24 cellular contexts compared by ENCODE assay signal in genomic region chr6:168242111-168242510, GRCh38.
A peak's percentile ranks its signal among the peaks of the same experiment; 100 is the strongest.
DNase-seq lines count a peak whose midpoint lies in the region; ATAC-seq, FAIRE-seq and TF ChIP-seq lines count a peak whose summit lies in the region.
"Had no signal": no experiment of that assay in that cellular context is flagged by ENCODE, and none has a peak within 500 bp of the region (broad histone marks: within the 10 kb centered on the region; RNA-seq: fewer than 3 reads in every experiment).

No MANE protein-coding gene starts in this region.

- H3K4me3 ChIP-seq in kidney (ENCODE audit: low read length in 2 of 2): no peak overlapping the region
- no peak overlapping the region for H3K4me3 ChIP-seq in neuronal stem cell (ENCODE audit: low read length in 2 of 2)
- no peak overlapping the region for H3K4me3 ChIP-seq in upper lobe of right lung
- H3K4me3 ChIP-seq: BLaER1, GM23248, HAP-1 had no signal

- H3K4me1 Mint-ChIP-seq in natural killer cell treated with Interleukin-12 subunit alpha and Interleukin-12 subunit beta and Interleukin-15 and Interleukin-18, amount 100 ng/mL, for 72 hours (ENCODE audit: low read depth in 2 of 2): no peaks in the 10 kb centered on the region
- H3K4me1 Mint-ChIP-seq in natural killer cell: no peaks in the 10 kb centered on the region
- peaks cover 18% of the 10 kb centered on the region for H3K4me1 Mint-ChIP-seq in mesothelial cell of epicardium
- H3K4me1 Mint-ChIP-seq: B cell; CD4-positive, CD25-positive, alpha-beta regulatory T cell had no signal

- H2BK120ac ChIP-seq in neuronal stem cell (ENCODE audit: low read depth, low read length): no peak overlapping the region

- H4K8ac ChIP-seq in neuronal stem cell (ENCODE audit: low read depth, low read length): no peak overlapping the region

- H2AK5ac ChIP-seq in neuronal stem cell (ENCODE audit: low read depth, low read length): peak overlapping the region; percentile 32

- no peak for FAIRE-seq in kidney (lab: Jason Lieb, UNC)
- FAIRE-seq: A204.1, G401.6, GM12892, GM19239 had no signal

- no peaks in the 10 kb centered on the region for H3K36me3 ChIP-seq in kidney (ENCODE audit: control insufficient read depth in 1 of 2, insufficient read depth in 2 of 2, low read length in 2 of 2)
- no peaks in the 10 kb centered on the region for H3K36me3 ChIP-seq in neuronal stem cell (replicated peaks in 1 of 2; ENCODE audit: control insufficient read depth in 2 of 2, insufficient read depth in 2 of 2, low read length in 2 of 2)
- no peaks in the 10 kb centered on the region for H3K36me3 ChIP-seq in upper lobe of right lung
- H3K36me3 ChIP-seq: BLaER1, HAP-1 had no signal

- H3K4me3 Mint-ChIP-seq in natural killer cell treated with Interleukin-12 subunit alpha and Interleukin-12 subunit beta and Interleukin-15 and Interleukin-18, amount 100 ng/mL, for 72 hours: no peak overlapping the region
- H3K4me3 Mint-ChIP-seq in natural killer cell (no peak overlapping the region), mesothelial cell of epicardium (no peak overlapping the region)
- H3K4me3 Mint-ChIP-seq: B cell; CD4-positive, CD25-positive, alpha-beta regulatory T cell; CD8-positive, alpha-beta T cell; HFFc6 had no signal

- H3K4ac ChIP-seq in neuronal stem cell (ENCODE audit: low read length): no peak overlapping the region

- H3K23ac ChIP-seq in neuronal stem cell (ENCODE audit: low read depth, low read length, poor library complexity): peak overlapping the region; percentile 20

- H3K9me3 Mint-ChIP-seq in natural killer cell treated with Interleukin-12 subunit alpha and Interleukin-12 subunit beta and Interleukin-15 and Interleukin-18, amount 100 ng/mL, for 72 hours: no peaks in the 10 kb centered on the region
- H3K9me3 Mint-ChIP-seq in natural killer cell (no peaks in the 10 kb centered on the region), mesothelial cell of epicardium (no peaks in the 10 kb centered on the region)
- H3K9me3 Mint-ChIP-seq: CD4-positive, CD25-positive, alpha-beta regulatory T cell; CD8-positive, alpha-beta T cell had no signal

- no peak overlapping the region for H4K91ac ChIP-seq in neuronal stem cell (ENCODE audit: low read depth, low read length, poor library complexity)

- peak; percentile 29 to 41 for ATAC-seq in natural killer cell treated with Interleukin-12 subunit alpha and Interleukin-12 subunit beta and Interleukin-15 and Interleukin-18, amount 100 ng/mL, for 72 hours
- ATAC-seq in natural killer cell (no peak), upper lobe of right lung (peak; percentile 13), HG02938 (IDR thresholded peaks at IDR 0.05; ENCODE audit: unreplicated experiment) (no peak)
- ATAC-seq: CD8-positive, alpha-beta T cell had no signal

- H2BK12ac ChIP-seq in neuronal stem cell (ENCODE audit: low read length): no peak overlapping the region

- H3K79me1 ChIP-seq in neuronal stem cell (ENCODE audit: low read depth, low read length): no peaks in the 10 kb centered on the region

- intact Hi-C loops in natural killer cell (cut with micrococcal nuclease): no loop called here
- intact Hi-C loops in kidney (cut with DNase I): no loop called here
- intact Hi-C loops in upper lobe of right lung (cut with DNase I): no loop called here

- TF ChIP-seq CTCF in natural killer cell (IDR thresholded peaks at IDR 0.05): no peak
- no peak for TF ChIP-seq CTCF in kidney (IDR thresholded peaks at IDR 0.05; ENCODE audit: borderline replicate concordance, extremely low read depth, insufficient read depth)
- TF ChIP-seq CTCF in upper lobe of right lung (IDR thresholded peaks at IDR 0.05): no peak
- no peak for TF ChIP-seq CTCF in mesothelial cell of epicardium (IDR thresholded peaks at IDR 0.05; ENCODE audit: unreplicated experiment)

- H3K18ac ChIP-seq in neuronal stem cell (ENCODE audit: low read length): no peak overlapping the region

- H3K9ac ChIP-seq in kidney (ENCODE audit: low read length in 2 of 2) (no peak overlapping the region), neuronal stem cell (ENCODE audit: low read depth, low read length, poor library complexity) (no peak overlapping the region)
- H3K9ac ChIP-seq: BLaER1, GM23248 had no signal

- H3K36me3 Mint-ChIP-seq in natural killer cell treated with Interleukin-12 subunit alpha and Interleukin-12 subunit beta and Interleukin-15 and Interleukin-18, amount 100 ng/mL, for 72 hours: no peaks in the 10 kb centered on the region
- H3K36me3 Mint-ChIP-seq in natural killer cell (no peaks in the 10 kb centered on the region), mesothelial cell of epicardium (no peaks in the 10 kb centered on the region)
- H3K36me3 Mint-ChIP-seq: CD4-positive, CD25-positive, alpha-beta regulatory T cell; CD8-positive, alpha-beta T cell had no signal

- H3K14ac ChIP-seq in neuronal stem cell (ENCODE audit: low read length): no peak overlapping the region

- H2BK15ac ChIP-seq in neuronal stem cell (ENCODE audit: low read length): peak overlapping the region; percentile 35

- H3K27ac Mint-ChIP-seq in natural killer cell treated with Interleukin-12 subunit alpha and Interleukin-12 subunit beta and Interleukin-15 and Interleukin-18, amount 100 ng/mL, for 72 hours: no peak overlapping the region
- H3K27ac Mint-ChIP-seq in natural killer cell: no peak overlapping the region
- no peak overlapping the region for H3K27ac Mint-ChIP-seq in mesothelial cell of epicardium
- H3K27ac Mint-ChIP-seq: B cell; CD4-positive, CD25-positive, alpha-beta regulatory T cell; CD8-positive, alpha-beta T cell; HFFc6 had no signal

- no CpG with 5 or more reads among the region's 3 CpGs for WGBS in neuronal stem cell (ENCODE audit: extremely low coverage in 2 of 2, insufficient read length in 2 of 2, insufficient replicate concordance in 1 of 2), 2 donors

- no peaks in the 10 kb centered on the region for H3K27me3 ChIP-seq in neuronal stem cell (ENCODE audit: control insufficient read depth in 3 of 3, insufficient read depth in 3 of 3, low read depth in 1 of 3, low read length in 3 of 3)
- no peaks in the 10 kb centered on the region for H3K27me3 ChIP-seq in upper lobe of right lung
- H3K27me3 ChIP-seq: BLaER1 had no signal

- no peak overlapping the region for H3K4me2 ChIP-seq in neuronal stem cell (ENCODE audit: insufficient read depth, low read length, poor library complexity, severe bottlenecking)
- H3K4me2 ChIP-seq: BLaER1 had no signal

- H3K27ac ChIP-seq in kidney (ENCODE audit: low read depth in 2 of 2, low read length in 2 of 2) (peak overlapping the region; percentile 3 to 66), neuronal stem cell (replicated peaks; ENCODE audit: low read length) (no peak overlapping the region), upper lobe of right lung (no peak overlapping the region)
- H3K27ac ChIP-seq: 22Rv1, BLaER1, C4-2B, GM23248 had no signal

- peaks cover 5 to 6% of the 10 kb centered on the region in 2 donors for H3K4me1 ChIP-seq in kidney (ENCODE audit: control insufficient read depth in 1 of 2, insufficient read depth in 1 of 2, low read depth in 1 of 2, low read length in 2 of 2)
- H3K4me1 ChIP-seq in neuronal stem cell (ENCODE audit: control insufficient read depth in 2 of 2, insufficient read depth in 1 of 2, low read depth in 1 of 2, low read length in 2 of 2): peaks cover 6 to 34% of the 10 kb centered on the region in 2 donors
- H3K4me1 ChIP-seq in upper lobe of right lung: peaks cover under 1% of the 10 kb centered on the region
- H3K4me1 ChIP-seq: BLaER1, HAP-1 had no signal

- H3K27me3 Mint-ChIP-seq in natural killer cell treated with Interleukin-12 subunit alpha and Interleukin-12 subunit beta and Interleukin-15 and Interleukin-18, amount 100 ng/mL, for 72 hours: peaks cover 0 to 6% of the 10 kb centered on the region in 2 donors
- H3K27me3 Mint-ChIP-seq in natural killer cell (ENCODE audit: low read depth in 2 of 2) (peaks cover 0 to 6% of the 10 kb centered on the region in 2 donors), mesothelial cell of epicardium (ENCODE audit: low read depth) (peaks cover 9% of the 10 kb centered on the region)
- H3K27me3 Mint-ChIP-seq: B cell; CD4-positive, CD25-positive, alpha-beta regulatory T cell had no signal

- no peak overlapping the region for H2BK5ac ChIP-seq in neuronal stem cell (ENCODE audit: low read length)

- no peak for DNase-seq in natural killer cell treated with Interleukin-12 subunit alpha and Interleukin-12 subunit beta and Interleukin-15 and Interleukin-18, amount 100 ng/mL, for 72 hours (ENCODE audit: low spot score)
- DNase-seq in natural killer cell: no peak
- DNase-seq in kidney: no peak
- DNase-seq in neuronal stem cell (ENCODE audit: low spot score): no peak
- DNase-seq in upper lobe of right lung: no peak
- DNase-seq in activated CD4-positive, CD25-positive, alpha-beta regulatory T cell treated with anti-CD3 and anti-CD28 coated beads, Interleukin-2, amount 50 U/mL, for 72 hours: no peak
- no peak for DNase-seq in mesothelial cell of epicardium (ENCODE audit: low spot score in 2 of 2, unreplicated experiment in 2 of 2)
- DNase-seq: Caco-2; CD4-positive, CD25-positive, alpha-beta regulatory T cell; CD8-positive, alpha-beta T cell; DMS153; DND-41; GM23248; HFFc6 had no signal

- H2AFZ ChIP-seq in neuronal stem cell (ENCODE audit: low read length): no peak overlapping the region
- H2AFZ ChIP-seq: GM23248 had no signal

- H3K9me3 ChIP-seq in kidney (ENCODE audit: control insufficient read depth in 1 of 2, low read length in 2 of 2) (no peaks in the 10 kb centered on the region), neuronal stem cell (replicated peaks in 1 of 2; ENCODE audit: control insufficient read depth in 2 of 2, insufficient read depth in 1 of 2, low read depth in 1 of 2, low read length in 2 of 2) (no peaks in the 10 kb centered on the region), upper lobe of right lung (no peaks in the 10 kb centered on the region)
- H3K9me3 ChIP-seq: BLaER1, Caco-2, HAP-1 had no signal

Comparison
In these comparisons a context has a peak if more than half of its experiments do, and no peak if none do; other contexts are left out.
1. ATAC-seq: peak in natural killer cell treated with Interleukin-12 subunit alpha and Interleukin-12 subunit beta and Interleukin-15 and Interleukin-18, amount 100 ng/mL, for 72 hours (2 of 2) and upper lobe of right lung (single experiment); none in natural killer cell (0 of 3) and HG02938 (single experiment).
2. H3K27ac ChIP-seq: peak in kidney (2 of 2); none in neuronal stem cell (single experiment) and upper lobe of right lung (single experiment).